ENCODE assay signal across 9 cellular contexts in genomic region chr3:98343647-98344507, GRCh38. TPM values are rescaled to one million over a fixed set of nuclear protein-coding genes. Genes with fewer than 3 reads are reported as not detected.
DNase-seq lines count a peak whose midpoint lies in the region; ATAC-seq, FAIRE-seq and TF ChIP-seq lines count a peak whose summit lies in the region.
"Had no signal": no experiment of that assay in that cellular context is flagged by ENCODE, and none has a peak within 500 bp of the region (broad histone marks: within the 10 kb centered on the region; RNA-seq: fewer than 3 reads in every experiment).

No MANE protein-coding gene starts in this region.

- no peak overlapping the region for H2AFZ ChIP-seq in keratinocyte (ENCODE audit: control insufficient read depth, low read length)

- CTCF ChIA-PET in AG04449 (lab: Yijun Ruan, JAX) (interaction anchor here (0.7 to 1.7 kb wide), 3 partner anchors 14 to 303 kb away, joined by 3 to 5 read pairs (median 3); no protein-coding TSS in a partner anchor), HEK293 (lab: Yijun Ruan, JAX) (interaction anchor here (0.5 to 3.4 kb wide), 10 partner anchors 10 to 320 kb away, joined by 3 to 11 read pairs (median 3); no protein-coding TSS in a partner anchor)
- CTCF ChIA-PET in activated CD4-positive, alpha-beta memory T cell treated with anti-CD3 and anti-CD28 coated beads, Interleukin-2, amount 10 ng/mL, durations not matched to agents 7 days and 5 days (lab: Charles Lee): interaction anchor here (0.9 to 1.0 kb wide), 2 partner anchors 163 to 305 kb away, joined by 3 read pairs; no protein-coding TSS in a partner anchor

- dilution Hi-C loops in keratinocyte (cut with MboI; ENCODE audit: extremely low pct_ligation_motif_present, low sequenced_read_pairs): no loop called here

- WGBS in prostate gland: 53% methylated on average over 13 of the region's 13 CpGs

- H3K9me3 ChIP-seq in DOHH2 (ENCODE audit: control insufficient read depth, insufficient read depth, low read length) (no peaks in the 10 kb centered on the region), HEK293 (ENCODE audit: control insufficient read depth, insufficient read depth, low read depth, low read length) (no peaks in the 10 kb centered on the region), keratinocyte (ENCODE audit: control insufficient read depth, low read depth, low read length) (no peaks in the 10 kb centered on the region), prostate gland (no peaks in the 10 kb centered on the region)

- no peaks in the 10 kb centered on the region for H4K20me1 ChIP-seq in DOHH2 (ENCODE audit: control insufficient read depth, insufficient read depth, low read depth, low read length)
- no peaks in the 10 kb centered on the region for H4K20me1 ChIP-seq in keratinocyte (ENCODE audit: control insufficient read depth, extremely low read depth, insufficient read depth, low read length)

- peaks cover 8% of the 10 kb centered on the region for H3K36me3 Mint-ChIP-seq in activated CD4-positive, alpha-beta memory T cell treated with anti-CD3 and anti-CD28 coated beads, Interleukin-2, amount 10 ng/mL, durations not matched to agents 7 days and 5 days (ENCODE audit: low read depth)
- H3K36me3 Mint-ChIP-seq: memory B cell had no signal

- H3K4me2 ChIP-seq in DOHH2 (ENCODE audit: low read length) (no peak overlapping the region), keratinocyte (ENCODE audit: control insufficient read depth, extremely low read depth, insufficient read depth, low read depth, low read length) (no peak overlapping the region)

- no peak overlapping the region for H3K27ac ChIP-seq in DOHH2 (ENCODE audit: low read depth, low read length)
- H3K27ac ChIP-seq in HEK293 (ENCODE audit: extremely low read depth, low read depth, low read length): no peak overlapping the region
- no peak overlapping the region for H3K27ac ChIP-seq in keratinocyte (ENCODE audit: control insufficient read depth, insufficient read depth, low read length)
- no peak overlapping the region for H3K27ac ChIP-seq in prostate gland

- intact Hi-C loops in prostate gland (cut with DNase I): loop anchor here (5.0 kb wide), 1 partner anchor 307 kb away; the partner anchor contains the start of gene GABRR3

- H3K79me2 ChIP-seq in DOHH2 (ENCODE audit: control insufficient read depth, low read length) (no peaks in the 10 kb centered on the region), keratinocyte (ENCODE audit: control insufficient read depth, insufficient read depth, low read length) (no peaks in the 10 kb centered on the region)

- ATAC-seq in GM21423 (IDR thresholded peaks at IDR 0.05; ENCODE audit: unreplicated experiment): no peak

- no peaks in the 10 kb centered on the region for H3K4me1 ChIP-seq in DOHH2 (ENCODE audit: control insufficient read depth, low read length)
- H3K4me1 ChIP-seq in HEK293 (ENCODE audit: control insufficient read depth, insufficient read depth, low read length): no peaks in the 10 kb centered on the region
- H3K4me1 ChIP-seq in keratinocyte (ENCODE audit: control insufficient read depth, extremely low read depth, insufficient read depth, low read length): peaks cover 3% of the 10 kb centered on the region
- H3K4me1 ChIP-seq in prostate gland (replicated peaks): no peaks in the 10 kb centered on the region

- no peaks in the 10 kb centered on the region for H3K9me2 ChIP-seq in DOHH2 (replicated peaks; ENCODE audit: control insufficient read depth, low read length)

- peak; percentile 85 for FAIRE-seq in keratinocyte (lab: Jason Lieb, UNC)

- H3K4me1 Mint-ChIP-seq in activated CD4-positive, alpha-beta memory T cell treated with anti-CD3 and anti-CD28 coated beads, Interleukin-2, amount 10 ng/mL, durations not matched to agents 7 days and 5 days: peaks cover 12% of the 10 kb centered on the region

- no peaks in the 10 kb centered on the region for H3F3A ChIP-seq in DOHH2 (ENCODE audit: control insufficient read depth, insufficient read depth)

- peaks cover 4% of the 10 kb centered on the region for H3K9me3 Mint-ChIP-seq in activated CD4-positive, alpha-beta memory T cell treated with anti-CD3 and anti-CD28 coated beads, Interleukin-2, amount 10 ng/mL, durations not matched to agents 7 days and 5 days

- no peak overlapping the region for H3K9ac ChIP-seq in keratinocyte (ENCODE audit: control insufficient read depth, extremely low read depth, insufficient read depth, low read length)

- H3K27me3 ChIP-seq in DOHH2 (ENCODE audit: control insufficient read depth, low read length): no peaks in the 10 kb centered on the region; the same call in 1 of the 2 replicates
- no peaks in the 10 kb centered on the region for H3K27me3 ChIP-seq in keratinocyte (ENCODE audit: control insufficient read depth, extremely low read depth, insufficient read depth, low read length)
- no peaks in the 10 kb centered on the region for H3K27me3 ChIP-seq in prostate gland (replicated peaks; ENCODE audit: insufficient read depth)

- TF ChIP-seq CTCF in AG04449 (IDR thresholded peaks at IDR 0.05; ENCODE audit: insufficient read depth, low read length, missing control alignments) (peak; percentile 39), DOHH2 (IDR thresholded peaks at IDR 0.05; ENCODE audit: low read depth, low read length, poor library complexity, severe bottlenecking) (peak; percentile 89), HEK293 (tag by site-specific recombination; IDR thresholded peaks at IDR 0.05) (no peak; the same call in 1 of the 2 replicates), keratinocyte (optimal IDR thresholded peaks at IDR 0.05 in 1 of 3, IDR thresholded peaks at IDR 0.05 in 1 of 3, conservative IDR thresholded peaks at IDR 0.05 in 1 of 3; ENCODE audit: extremely low read depth in 1 of 3, insufficient read depth in 2 of 3, low read length in 3 of 3) (peak; percentile 71 to 80 (median 77)), prostate gland (IDR thresholded peaks at IDR 0.05) (no peak)

- no peak overlapping the region for H3K27ac Mint-ChIP-seq in activated CD4-positive, alpha-beta memory T cell treated with anti-CD3 and anti-CD28 coated beads, Interleukin-2, amount 10 ng/mL, durations not matched to agents 7 days and 5 days
- H3K27ac Mint-ChIP-seq: memory B cell had no signal

- H3K4me3 Mint-ChIP-seq in activated CD4-positive, alpha-beta memory T cell treated with anti-CD3 and anti-CD28 coated beads, Interleukin-2, amount 10 ng/mL, durations not matched to agents 7 days and 5 days: no peak overlapping the region
- H3K4me3 Mint-ChIP-seq: memory B cell had no signal

- peaks cover 13% of the 10 kb centered on the region for H3K27me3 Mint-ChIP-seq in activated CD4-positive, alpha-beta memory T cell treated with anti-CD3 and anti-CD28 coated beads, Interleukin-2, amount 10 ng/mL, durations not matched to agents 7 days and 5 days

- DNase-seq in AG04449 (ENCODE audit: low read depth, low spot score) (no peak), NCI-H1694 treated with DMSO at 0.1 percent for 48 hours (lab: John Stamatoyannopoulos, UW) (peak; percentile 17), keratinocyte (ENCODE audit: low read depth, low spot score) (peak; percentile 21), prostate gland (ENCODE audit: low spot score) (no peak)
- DNase-seq in activated CD4-positive, alpha-beta memory T cell treated with anti-CD3 and anti-CD28 coated beads, Interleukin-2, amount 10 ng/mL, durations not matched to agents 7 days and 5 days: peak; percentile 30

- no peaks in the 10 kb centered on the region for H3K36me3 ChIP-seq in DOHH2 (ENCODE audit: control insufficient read depth, low read length)
- H3K36me3 ChIP-seq in HEK293 (ENCODE audit: control insufficient read depth in 2 of 2, insufficient read depth in 1 of 2, low read length in 2 of 2): no peaks in the 10 kb centered on the region
- no peaks in the 10 kb centered on the region for H3K36me3 ChIP-seq in keratinocyte (ENCODE audit: control insufficient read depth in 2 of 2, extremely low read depth in 1 of 2, insufficient read depth in 2 of 2, low read length in 2 of 2)
- no peaks in the 10 kb centered on the region for H3K36me3 ChIP-seq in prostate gland

- H3K4me3 ChIP-seq in AG04449 (ENCODE audit: low read depth, low read length): no peak overlapping the region
- H3K4me3 ChIP-seq in DOHH2 (ENCODE audit: low read length): no peak overlapping the region
- no peak overlapping the region for H3K4me3 ChIP-seq in HEK293 (ENCODE audit: low read depth, low read length)
- H3K4me3 ChIP-seq in keratinocyte (ENCODE audit: control insufficient read depth in 2 of 3, extremely low read depth in 1 of 3, insufficient read depth in 2 of 3, low read depth in 1 of 3, low read length in 3 of 3): no peak overlapping the region
- no peak overlapping the region for H3K4me3 ChIP-seq in prostate gland

- POLR2A ChIA-PET in AG04449 (lab: Yijun Ruan, JAX) (no interaction called here), HEK293 (lab: Yijun Ruan, JAX) (no interaction called here)
- POLR2A ChIA-PET in activated CD4-positive, alpha-beta memory T cell treated with anti-CD3 and anti-CD28 coated beads, Interleukin-2, amount 10 ng/mL, durations not matched to agents 7 days and 5 days (lab: Charles Lee): no interaction called here

- H3K9me1 ChIP-seq in keratinocyte (ENCODE audit: control insufficient read depth, extremely low read depth, insufficient read depth, low read length): no peaks in the 10 kb centered on the region

- no peak for TF ChIP-seq POLR2A in prostate gland (IDR thresholded peaks at IDR 0.05)

TF ChIP-seq in HEK293, 187 proteins besides CTCF, POLR2A, EP300 and RAD21 (continues in another document):
- TF ChIP-seq FEZF1 (tag by site-specific recombination; IDR thresholded peaks at IDR 0.05): no peak

RNA-seq across cellular contexts. Expression of gene OR5K4, which starts 9.8 kb away (rescaled TPM):
- total RNA-seq in activated CD4-positive, alpha-beta memory T cell treated with anti-CD3 and anti-CD28 coated beads, Interleukin-2, amount 10 ng/mL, durations not matched to agents 7 days and 5 days: not detected
- not detected in 3 replicates for polyA plus RNA-seq in keratinocyte
- polyA plus RNA-seq in keratinocyte (2011; ENCODE audit: low read depth): not detected
- polyA plus RNA-seq in keratinocyte (2011; cell fraction: cytosol; rRNA removed): not detected in 2 replicates
- polyA plus RNA-seq in keratinocyte (2011; cell fraction: nucleus; rRNA removed): not detected in 2 replicates
- polyA plus RNA-seq in keratinocyte (2012; ENCODE audit: low replicate concordance): not detected in 2 replicates
- not detected in 3 replicates for polyA minus RNA-seq in keratinocyte
- polyA minus RNA-seq in keratinocyte (2011; cell fraction: cytosol; rRNA and poly(A)+ RNA removed): not detected
- not detected in 2 replicates for polyA minus RNA-seq in keratinocyte (2011; cell fraction: nucleus; rRNA and poly(A)+ RNA removed)
- 1 to 10 TPM in 1 of 2 donors, not detected in 1; 1.3 TPM for total RNA-seq in prostate gland

RNA-seq across cellular contexts. Expression of gene OR5K3, which starts 46.6 kb away (rescaled TPM):
- not detected for total RNA-seq in activated CD4-positive, alpha-beta memory T cell treated with anti-CD3 and anti-CD28 coated beads, Interleukin-2, amount 10 ng/mL, durations not matched to agents 7 days and 5 days
- not detected in 3 replicates for polyA plus RNA-seq in keratinocyte
- not detected for polyA plus RNA-seq in keratinocyte (2011; ENCODE audit: low read depth)
- polyA plus RNA-seq in keratinocyte (2011; cell fraction: cytosol; rRNA removed): not detected in 2 replicates
- not detected in 2 replicates for polyA plus RNA-seq in keratinocyte (2011; cell fraction: nucleus; rRNA removed)
- not detected in 2 replicates for polyA plus RNA-seq in keratinocyte (2012; ENCODE audit: low replicate concordance)
- polyA minus RNA-seq in keratinocyte: not detected in 3 replicates
- polyA minus RNA-seq in keratinocyte (2011; cell fraction: cytosol; rRNA and poly(A)+ RNA removed): not detected
- not detected in 2 replicates for polyA minus RNA-seq in keratinocyte (2011; cell fraction: nucleus; rRNA and poly(A)+ RNA removed)
- total RNA-seq in prostate gland: not detected

Comparison
In these comparisons a context has a peak if more than half of its experiments do, and no peak if none do; other contexts are left out.
1. DNase-seq: peak in NCI-H1694 treated with DMSO at 0.1 percent for 48 hours (single experiment), activated CD4-positive, alpha-beta memory T cell treated with anti-CD3 and anti-CD28 coated beads, Interleukin-2, amount 10 ng/mL, durations not matched to agents 7 days and 5 days (single experiment) and keratinocyte (single experiment); none in AG04449 (single experiment) and prostate gland (single experiment).
2. CTCF ChIP-seq: peak in AG04449 (single experiment), DOHH2 (single experiment) and keratinocyte (3 of 3); none in HEK293 (single experiment) and prostate gland (0 of 4).